15 cellular contexts compared by ENCODE assay signal in genomic region chr17:2867441-2868424, GRCh38.
DNase-seq lines count a peak whose midpoint lies in the region; ATAC-seq, FAIRE-seq and TF ChIP-seq lines count a peak whose summit lies in the region.
"Had no signal": no experiment of that assay in that cellular context is flagged by ENCODE, and none has a peak within 500 bp of the region (broad histone marks: within the 10 kb centered on the region; RNA-seq: fewer than 3 reads in every experiment).

No MANE protein-coding gene starts in this region.

- H3K4me3 ChIP-seq in PC-3 (ENCODE audit: low read length) (no peak overlapping the region), fibroblast of the aortic adventitia (ENCODE audit: low read depth, low read length) (no peak overlapping the region), trophoblast cell (ENCODE audit: low read depth, low read length) (no peak overlapping the region)
- H3K4me3 ChIP-seq: dorsolateral prefrontal cortex, ovary had no signal

- intact Hi-C loops in PC-3 (cut with micrococcal nuclease), result no loop called here
- intact Hi-C loops in CD4-positive, alpha-beta T cell (cut with DNase I, micrococcal nuclease), result no loop called here

- H3K27me3 ChIP-seq in PC-3 (ENCODE audit: low read length) (no peaks in the 10 kb centered on the region), trophoblast cell (ENCODE audit: insufficient read depth, low read length) (no peaks in the 10 kb centered on the region)
- no peaks in the 10 kb centered on the region for H3K27me3 ChIP-seq in CD4-positive, alpha-beta T cell (ENCODE audit: control insufficient read depth, insufficient read depth, low read length)
- H3K27me3 ChIP-seq: ovary had no signal

- H2BK5ac ChIP-seq in trophoblast cell (ENCODE audit: low read depth, low read length, poor library complexity), result no peak overlapping the region

- WGBS in trophoblast cell (ENCODE audit: extremely low coverage, insufficient coverage, insufficient read length), result no CpG with 5 or more reads among the region's 23 CpGs

- no peak overlapping the region for H2BK120ac ChIP-seq in trophoblast cell (ENCODE audit: insufficient read depth, low read length, poor library complexity)

- H3K36me3 ChIP-seq in PC-3 (ENCODE audit: low read depth, low read length), result no peaks in the 10 kb centered on the region
- H3K36me3 ChIP-seq in trophoblast cell (ENCODE audit: control insufficient read depth in 1 of 2, insufficient read depth in 2 of 2, low read length in 2 of 2), result no peaks in the 10 kb centered on the region
- H3K36me3 ChIP-seq: ovary had no signal

- ATAC-seq in PC-3 (no peak; the same call in 1 of the 2 replicates), GM18519 (IDR thresholded peaks at IDR 0.05; ENCODE audit: low FRiP score, unreplicated experiment) (no peak), GM21390 (IDR thresholded peaks at IDR 0.05; ENCODE audit: unreplicated experiment) (no peak)
- ATAC-seq in CD4-positive, alpha-beta T cell (ENCODE audit: poor library complexity), result no peak

- CTCF ChIA-PET in PC-3 (lab: Charles Lee), result no interaction called here
- CTCF ChIA-PET in CD4-positive, alpha-beta T cell (lab: Charles Lee), result no interaction called here

- H4K20me1 ChIP-seq in PC-3 (ENCODE audit: low read length), result no peaks in the 10 kb centered on the region

- H2AFZ ChIP-seq in PC-3 (ENCODE audit: low read length), result no peak overlapping the region
- no peak overlapping the region for H2AFZ ChIP-seq in trophoblast cell (ENCODE audit: insufficient read depth, low read length, poor library complexity)

- peak overlapping the region; percentile 5 for H3K14ac ChIP-seq in trophoblast cell (ENCODE audit: low read length)

- no peak overlapping the region for H3K4ac ChIP-seq in trophoblast cell (ENCODE audit: low read depth, low read length)

- POLR2A ChIA-PET in PC-3 (lab: Charles Lee; ENCODE audit: unreplicated experiment), result interaction anchor here (0.5 kb wide), 1 partner anchor 106 kb away, joined by 3 read pairs; no protein-coding TSS in a partner anchor
- POLR2A ChIA-PET in CD4-positive, alpha-beta T cell (lab: Charles Lee), result no interaction called here

- H2BK12ac ChIP-seq in trophoblast cell (ENCODE audit: low read length), result peak overlapping the region; percentile 38

- H2AK5ac ChIP-seq in trophoblast cell (ENCODE audit: low read length), result no peak overlapping the region

- no peaks in the 10 kb centered on the region for H3K9me3 Mint-ChIP-seq in CD4-positive, alpha-beta T cell

- no peak for FAIRE-seq in D721Med (lab: Jason Lieb, UNC)

- no peak overlapping the region for H3K18ac ChIP-seq in trophoblast cell (ENCODE audit: low read length)

- H3K79me2 ChIP-seq in PC-3 (ENCODE audit: low read length) (0 out of 2 replicates have a peak, but pooled peaks cover 5% of the 10 kb centered on the region), trophoblast cell (ENCODE audit: control insufficient read depth, insufficient read depth, low read length, poor library complexity) (peaks cover 2% of the 10 kb centered on the region)

- H3K9me2 ChIP-seq in PC-3 (replicated peaks; ENCODE audit: low read length), result no peaks in the 10 kb centered on the region

- H3K36me3 Mint-ChIP-seq in CD4-positive, alpha-beta T cell (ENCODE audit: low read depth), result peaks cover 6% of the 10 kb centered on the region

- no TSS peak for BruUV-seq in PC-3 (replicated peaks; lab: Mats Ljungman, UMichigan)

- H3K23ac ChIP-seq in trophoblast cell (ENCODE audit: low read length), result no peak overlapping the region

- H3K27ac ChIP-seq in PC-3 (ENCODE audit: low read length) (peak overlapping the region; percentile 29; the same call in 1 of the 2 replicates), trophoblast cell (ENCODE audit: low read depth, low read length) (peak overlapping the region; percentile 30)
- no peak overlapping the region for H3K27ac ChIP-seq in CD4-positive, alpha-beta T cell (ENCODE audit: low read depth, low read length)
- H3K27ac ChIP-seq: dorsolateral prefrontal cortex, ovary had no signal

- H3K4me1 Mint-ChIP-seq in CD4-positive, alpha-beta T cell (ENCODE audit: low read depth), result no peaks in the 10 kb centered on the region

- no peak overlapping the region for H4K12ac ChIP-seq in trophoblast cell (ENCODE audit: low read depth, low read length)

- H3K27me3 Mint-ChIP-seq in CD4-positive, alpha-beta T cell, result no peaks in the 10 kb centered on the region

- H4K8ac ChIP-seq in trophoblast cell (ENCODE audit: low read depth, low read length), result no peak overlapping the region

- no peaks in the 10 kb centered on the region for H3K9me3 ChIP-seq in PC-3 (ENCODE audit: low read length)
- peaks cover 1% of the 10 kb centered on the region for H3K9me3 ChIP-seq in trophoblast cell (ENCODE audit: insufficient read depth, low read depth, low read length)
- no peaks in the 10 kb centered on the region for H3K9me3 ChIP-seq in CD4-positive, alpha-beta T cell (ENCODE audit: control insufficient read depth, low read length)
- H3K9me3 ChIP-seq: ovary had no signal

- DNase-seq in ELF-1 (ENCODE audit: low read depth, low spot score) (peak; percentile 87), PC-3 (peak; percentile 62), fibroblast of the aortic adventitia (ENCODE audit: low read depth) (peak; percentile 35), trophoblast cell (peak; percentile 79 to 80), D721Med (ENCODE audit: insufficient read length, low spot score) (no peak)
- DNase-seq in CD4-positive, alpha-beta T cell, result no peak
- DNase-seq: activated CD4-positive, alpha-beta T cell treated with anti-CD3 and anti-CD28 coated beads, Interleukin-2, amount 50 U/mL, for 1 hour; activated naive CD4-positive, alpha-beta T cell treated with Interleukin-2 at 50 U/mL for 16 hours; DMS53; NCI-H510A treated with DMSO at 0.1 percent for 48 hours; ovary; stimulated activated CD4-positive, alpha-beta T cell treated with anti-CD3 and anti-CD28 coated beads, Interleukin-4, amount 100 ng/mL, for 1 hour had no signal

- H3K4me1 ChIP-seq in PC-3 (ENCODE audit: insufficient read depth, low read length), result peaks cover 18% of the 10 kb centered on the region
- H3K4me1 ChIP-seq in trophoblast cell (ENCODE audit: control insufficient read depth in 1 of 2, insufficient read depth in 2 of 2, low read length in 2 of 2), result peaks cover 17 to 32% of the 10 kb centered on the region in 2 experiments

- no peak overlapping the region for H3K4me3 Mint-ChIP-seq in CD4-positive, alpha-beta T cell

- peak overlapping the region; percentile 8 for H4K91ac ChIP-seq in trophoblast cell (ENCODE audit: low read depth, low read length)

- no peak overlapping the region for H3K4me2 ChIP-seq in PC-3 (ENCODE audit: low read length)
- H3K4me2 ChIP-seq in trophoblast cell (ENCODE audit: low read length), result no peak overlapping the region

- TF ChIP-seq CTCF in PC-3 (conservative IDR thresholded peaks at IDR 0.05; ENCODE audit: low read depth, low read length) (no peak), fibroblast of the aortic adventitia (IDR thresholded peaks at IDR 0.05; ENCODE audit: insufficient read depth, low read length) (peak; percentile 11), D721Med (IDR thresholded peaks at IDR 0.05; ENCODE audit: insufficient read depth, missing control alignments) (no peak)
- no peak for TF ChIP-seq CTCF in CD4-positive, alpha-beta T cell (IDR thresholded peaks at IDR 0.05)

- H3K79me1 ChIP-seq in trophoblast cell (ENCODE audit: low read length), result peaks cover 5% of the 10 kb centered on the region

- no peaks in the 10 kb centered on the region for H3F3A ChIP-seq in PC-3 (ENCODE audit: low read length, unreplicated experiment)

- H3K9ac ChIP-seq in PC-3 (ENCODE audit: low read length) (no peak overlapping the region), trophoblast cell (ENCODE audit: low read length) (no peak overlapping the region)

- no peak overlapping the region for H3K27ac Mint-ChIP-seq in CD4-positive, alpha-beta T cell

Comparison
In these comparisons a context has a peak if more than half of its experiments do, and no peak if none do; other contexts are left out.
1. DNase-seq: peak in ELF-1 (single experiment), PC-3 (single experiment), fibroblast of the aortic adventitia (single experiment) and trophoblast cell (2 of 2); none in CD4-positive, alpha-beta T cell (0 of 10) and D721Med (single experiment).